ENCODE assay signal across 20 cellular contexts in genomic region chr9:88312517-88313103, GRCh38.
DNase-seq lines count a peak whose midpoint lies in the region; ATAC-seq, FAIRE-seq and TF ChIP-seq lines count a peak whose summit lies in the region.
"Had no signal": no experiment of that assay in that cellular context is flagged by ENCODE, and none has a peak within 500 bp of the region (broad histone marks: within the 10 kb centered on the region; RNA-seq: fewer than 3 reads in every experiment).

No MANE protein-coding gene starts in this region.

- peaks cover 52% of the 10 kb centered on the region for H3K4me1 Mint-ChIP-seq in T-helper 2 cell treated with Interferon-gamma antibody and Interleukin-4, amounts not matched to agents 5 μg/mL and 100 μg/mL, for 36 hours (ENCODE audit: low read depth)
- peaks cover 27% of the 10 kb centered on the region for H3K4me1 Mint-ChIP-seq in CD4-positive, alpha-beta T cell (ENCODE audit: low read depth)
- H3K4me1 Mint-ChIP-seq in activated T-helper 1 cell treated with anti-CD3 and anti-CD28 coated beads, Interleukin-12 subunit alpha, Interleukin-12 subunit beta, Interleukin-2, Interleukin-4 antibody, amounts not matched to agents 30 ng/mL and 10 ng/mL and 1 ng/mL, durations not matched to agents 14 hours and 24 hours and 36 hours (ENCODE audit: low read depth), result peaks cover 67% of the 10 kb centered on the region

- no peaks in the 10 kb centered on the region for H3K36me3 ChIP-seq in pancreas
- H3K36me3 ChIP-seq: BE2C had no signal

- H3K9me3 Mint-ChIP-seq in T-helper 2 cell treated with Interferon-gamma antibody and Interleukin-4, amounts not matched to agents 5 μg/mL and 100 μg/mL, for 36 hours, result no peaks in the 10 kb centered on the region
- H3K9me3 Mint-ChIP-seq in CD4-positive, alpha-beta T cell, result no peaks in the 10 kb centered on the region
- no peaks in the 10 kb centered on the region for H3K9me3 Mint-ChIP-seq in activated T-helper 1 cell treated with anti-CD3 and anti-CD28 coated beads, Interleukin-12 subunit alpha, Interleukin-12 subunit beta, Interleukin-2, Interleukin-4 antibody, amounts not matched to agents 30 ng/mL and 10 ng/mL and 1 ng/mL, durations not matched to agents 14 hours and 24 hours and 36 hours

- H3K27me3 Mint-ChIP-seq in T-helper 2 cell treated with Interferon-gamma antibody and Interleukin-4, amounts not matched to agents 5 μg/mL and 100 μg/mL, for 36 hours (ENCODE audit: low read depth), result peaks cover 4% of the 10 kb centered on the region
- no peaks in the 10 kb centered on the region for H3K27me3 Mint-ChIP-seq in CD4-positive, alpha-beta T cell
- peaks cover 1% of the 10 kb centered on the region for H3K27me3 Mint-ChIP-seq in activated T-helper 1 cell treated with anti-CD3 and anti-CD28 coated beads, Interleukin-12 subunit alpha, Interleukin-12 subunit beta, Interleukin-2, Interleukin-4 antibody, amounts not matched to agents 30 ng/mL and 10 ng/mL and 1 ng/mL, durations not matched to agents 14 hours and 24 hours and 36 hours (ENCODE audit: insufficient read depth)

- peaks cover 2% of the 10 kb centered on the region for H3K36me3 Mint-ChIP-seq in T-helper 2 cell treated with Interferon-gamma antibody and Interleukin-4, amounts not matched to agents 5 μg/mL and 100 μg/mL, for 36 hours (ENCODE audit: low read depth)
- no peaks in the 10 kb centered on the region for H3K36me3 Mint-ChIP-seq in CD4-positive, alpha-beta T cell (ENCODE audit: low read depth)
- H3K36me3 Mint-ChIP-seq in activated T-helper 1 cell treated with anti-CD3 and anti-CD28 coated beads, Interleukin-12 subunit alpha, Interleukin-12 subunit beta, Interleukin-2, Interleukin-4 antibody, amounts not matched to agents 30 ng/mL and 10 ng/mL and 1 ng/mL, durations not matched to agents 14 hours and 24 hours and 36 hours (ENCODE audit: low read depth), result no peaks in the 10 kb centered on the region

- CTCF ChIA-PET in CD4-positive, alpha-beta T cell (lab: Charles Lee), result no interaction called here

- no peak overlapping the region for H3K4me3 ChIP-seq in pancreas
- H3K4me3 ChIP-seq: testis had no signal

- DNase-seq in T-helper 2 cell treated with Interferon-gamma antibody and Interleukin-4, amounts not matched to agents 5 μg/mL and 100 μg/mL, for 36 hours (ENCODE audit: low spot score), result peak; percentile 21
- DNase-seq in T-helper 2 cell (no peak), sciatic nerve (ENCODE audit: low spot score) (peak; percentile 13), KBM-7 (no peak), pancreas (no peak)
- DNase-seq in CD4-positive, alpha-beta T cell, result no peak
- no peak for DNase-seq in activated T-helper 1 cell treated with anti-CD3 and anti-CD28 coated beads, Interleukin-12 subunit alpha, Interleukin-12 subunit beta, Interleukin-2, Interleukin-4 antibody, amounts not matched to agents 30 ng/mL and 10 ng/mL and 1 ng/mL, durations not matched to agents 14 hours and 24 hours and 36 hours (ENCODE audit: low spot score)
- DNase-seq: 8988T; activated CD4-positive, CD25-positive, alpha-beta regulatory T cell treated with anti-CD3 and anti-CD28 coated beads, Interleukin-2, amount 50 U/mL, for 72 hours; BE2C; NCI-H2081; occipital lobe; SIG-M5; T-helper 9 cell; testis had no signal

- intact Hi-C loops in CD4-positive, alpha-beta T cell (cut with DNase I, micrococcal nuclease), result no loop called here
- intact Hi-C loops in activated T-helper 1 cell treated with anti-CD3 and anti-CD28 coated beads, Interleukin-12 subunit alpha, Interleukin-12 subunit beta, Interleukin-2, Interleukin-4 antibody, amounts not matched to agents 30 ng/mL and 10 ng/mL and 1 ng/mL, durations not matched to agents 14 hours and 24 hours and 36 hours (cut with micrococcal nuclease), result loop anchor here (1.0 to 5.0 kb wide), 4 partner anchors 8 to 305 kb away; no protein-coding TSS in a partner anchor
- intact Hi-C loops in sciatic nerve (cut with DNase I), result no loop called here
- intact Hi-C loops in pancreas (cut with DNase I), result no loop called here

- H3K4me1 ChIP-seq in pancreas, result no peaks in the 10 kb centered on the region
- H3K4me1 ChIP-seq: BE2C, testis had no signal

- TF ChIP-seq CTCF in CD4-positive, alpha-beta T cell (IDR thresholded peaks at IDR 0.05), result no peak
- TF ChIP-seq CTCF in pancreas (IDR thresholded peaks at IDR 0.05), result no peak

- peak overlapping the region; percentile 71 for H3K27ac Mint-ChIP-seq in T-helper 2 cell treated with Interferon-gamma antibody and Interleukin-4, amounts not matched to agents 5 μg/mL and 100 μg/mL, for 36 hours
- peak overlapping the region; percentile 8 for H3K27ac Mint-ChIP-seq in CD4-positive, alpha-beta T cell
- H3K27ac Mint-ChIP-seq in activated T-helper 1 cell treated with anti-CD3 and anti-CD28 coated beads, Interleukin-12 subunit alpha, Interleukin-12 subunit beta, Interleukin-2, Interleukin-4 antibody, amounts not matched to agents 30 ng/mL and 10 ng/mL and 1 ng/mL, durations not matched to agents 14 hours and 24 hours and 36 hours, result peak overlapping the region; percentile 94

- POLR2A ChIA-PET in CD4-positive, alpha-beta T cell (lab: Charles Lee), result no interaction called here

- whole genome bisulfite sequencing in pancreas, 2 donors, result 80 to 89% methylated on average over 13 of the region's 13 CpGs

- no peaks in the 10 kb centered on the region for H3K9me3 ChIP-seq in CD4-positive, alpha-beta T cell (ENCODE audit: control insufficient read depth, low read length)
- H3K9me3 ChIP-seq in pancreas, result no peaks in the 10 kb centered on the region
- H3K9me3 ChIP-seq: BE2C, testis had no signal

- in situ Hi-C loops in KBM-7 (cut with MboI; ENCODE audit: low pct_unique_long_range_greater_than_20kb, low sequenced_read_pairs), result no loop called here

- H3K4me3 Mint-ChIP-seq in T-helper 2 cell treated with Interferon-gamma antibody and Interleukin-4, amounts not matched to agents 5 μg/mL and 100 μg/mL, for 36 hours, result peak overlapping the region; percentile 35
- no peak overlapping the region for H3K4me3 Mint-ChIP-seq in CD4-positive, alpha-beta T cell
- H3K4me3 Mint-ChIP-seq in activated T-helper 1 cell treated with anti-CD3 and anti-CD28 coated beads, Interleukin-12 subunit alpha, Interleukin-12 subunit beta, Interleukin-2, Interleukin-4 antibody, amounts not matched to agents 30 ng/mL and 10 ng/mL and 1 ng/mL, durations not matched to agents 14 hours and 24 hours and 36 hours, result peak overlapping the region; percentile 78

- H3K27me3 ChIP-seq in CD4-positive, alpha-beta T cell (ENCODE audit: control insufficient read depth, insufficient read depth, low read length), result no peaks in the 10 kb centered on the region
- H3K27me3 ChIP-seq in pancreas, result no peaks in the 10 kb centered on the region
- H3K27me3 ChIP-seq: BE2C, testis had no signal

- no peak for FAIRE-seq in pancreas (lab: Jason Lieb, UNC)
- FAIRE-seq: astrocyte, G401.6 had no signal

- ATAC-seq in CD4-positive, alpha-beta T cell (ENCODE audit: poor library complexity), result no peak
- ATAC-seq in sciatic nerve (no peak), GM18868 (IDR thresholded peaks at IDR 0.05; ENCODE audit: unreplicated experiment) (no peak), pancreas (no peak)
- ATAC-seq: HCT116 had no signal

- H3K27ac ChIP-seq in CD4-positive, alpha-beta T cell (ENCODE audit: low read depth, low read length), result no peak overlapping the region
- H3K27ac ChIP-seq in pancreas, result no peak overlapping the region
- H3K27ac ChIP-seq: HL-60, testis had no signal

Comparison
In these comparisons a context has a peak if more than half of its experiments do, and no peak if none do; other contexts are left out.
1. DNase-seq: peak in T-helper 2 cell treated with Interferon-gamma antibody and Interleukin-4, amounts not matched to agents 5 μg/mL and 100 μg/mL, for 36 hours (single experiment) and sciatic nerve (single experiment); none in T-helper 2 cell (0 of 5), CD4-positive, alpha-beta T cell (0 of 10), activated T-helper 1 cell treated with anti-CD3 and anti-CD28 coated beads, Interleukin-12 subunit alpha, Interleukin-12 subunit beta, Interleukin-2, Interleukin-4 antibody, amounts not matched to agents 30 ng/mL and 10 ng/mL and 1 ng/mL, durations not matched to agents 14 hours and 24 hours and 36 hours (single experiment), KBM-7 (single experiment) and pancreas (0 of 6).
2. H3K27ac Mint-ChIP-seq: peak in every context shown above with its lines; median percentile 94 in activated T-helper 1 cell treated with anti-CD3 and anti-CD28 coated beads, Interleukin-12 subunit alpha, Interleukin-12 subunit beta, Interleukin-2, Interleukin-4 antibody, amounts not matched to agents 30 ng/mL and 10 ng/mL and 1 ng/mL, durations not matched to agents 14 hours and 24 hours and 36 hours; 71 in T-helper 2 cell treated with Interferon-gamma antibody and Interleukin-4, amounts not matched to agents 5 μg/mL and 100 μg/mL, for 36 hours; 8 in CD4-positive, alpha-beta T cell.